In genomic region chr3:15040844-15041243, GRCh38 we compare ENCODE assay signal across 15 cellular contexts. TPM values are rescaled to one million over a fixed set of nuclear protein-coding genes. Genes with fewer than 3 reads are reported as not detected.
DNase-seq lines count a peak whose midpoint lies in the region; ATAC-seq lines count a peak whose summit lies in the region.
"Had no signal": no experiment of that assay in that cellular context is flagged by ENCODE, and none has a peak within 500 bp of the region (broad histone marks: within the 10 kb centered on the region; RNA-seq: fewer than 3 reads in every experiment).

No MANE protein-coding gene starts in this region.

- H3K4me3 ChIP-seq in right cardiac atrium (ENCODE audit: low read length), result no peak overlapping the region
- H3K4me3 ChIP-seq: right lobe of liver had no signal

- H3K27ac ChIP-seq in right cardiac atrium (ENCODE audit: low read length), result no peak overlapping the region
- H3K27ac ChIP-seq: neutrophil, right lobe of liver had no signal

- no peaks in the 10 kb centered on the region for H3K27me3 ChIP-seq in right cardiac atrium (ENCODE audit: control insufficient read depth, insufficient read depth)
- H3K27me3 ChIP-seq: neutrophil, right lobe of liver had no signal

- H3K36me3 Mint-ChIP-seq in activated naive CD8-positive, alpha-beta T cell treated with anti-CD3 and anti-CD28 coated beads, Interleukin-2, amount 50 U/mL, for 24 hours (ENCODE audit: low read depth), result peaks cover 58% of the 10 kb centered on the region

- no peaks in the 10 kb centered on the region for H3K9me3 Mint-ChIP-seq in activated naive CD8-positive, alpha-beta T cell treated with anti-CD3 and anti-CD28 coated beads, Interleukin-2, amount 50 U/mL, for 24 hours

- 45% methylated on average over 3 of the region's 3 CpGs for WGBS in right cardiac atrium

- peaks cover 19% of the 10 kb centered on the region for H3K4me1 Mint-ChIP-seq in activated naive CD8-positive, alpha-beta T cell treated with anti-CD3 and anti-CD28 coated beads, Interleukin-2, amount 50 U/mL, for 24 hours

- DNase-seq in Right ventricle myocardium inferior (ENCODE audit: missing footprints) (no peak), cardiac septum (ENCODE audit: low spot score) (no peak), right cardiac atrium (no peak), amniotic stem cell (lab: John Stamatoyannopoulos, UW) (no peak)
- DNase-seq in activated naive CD8-positive, alpha-beta T cell treated with anti-CD3 and anti-CD28 coated beads, Interleukin-2, amount 50 U/mL, for 24 hours, result no peak
- DNase-seq in stimulated activated CD4-positive, alpha-beta T cell treated with anti-CD3 and anti-CD28 coated beads, Interleukin-4, amount 100 ng/mL, for 4 hours, result no peak
- DNase-seq: effector memory CD4-positive, alpha-beta T cell; kidney glomerular epithelial cell; NCI-H1694; NCI-H226; NK-92 treated with Interleukin-12 subunit alpha and Interleukin-12 subunit beta, amount 100 ng/mL, for 24 hours; right lobe of liver; RPMI8226 had no signal

- intact Hi-C loops in Right ventricle myocardium inferior (cut with DNase I), result no loop called here
- intact Hi-C loops in cardiac septum (cut with DNase I), result loop anchor here (5.0 kb wide), 1 partner anchor 114 kb away; no protein-coding TSS in a partner anchor
- intact Hi-C loops in right cardiac atrium (cut with DNase I), result loop anchor here in 1 of 4 donors (10.0 kb wide), 1 partner anchor 96 kb away; the partner anchor contains the start of gene NR2C2

- H3K27me3 Mint-ChIP-seq in activated naive CD8-positive, alpha-beta T cell treated with anti-CD3 and anti-CD28 coated beads, Interleukin-2, amount 50 U/mL, for 24 hours, result no peaks in the 10 kb centered on the region

- H3K9me3 ChIP-seq in right cardiac atrium (ENCODE audit: control insufficient read depth, low read length), result no peaks in the 10 kb centered on the region
- H3K9me3 ChIP-seq: neutrophil, right lobe of liver had no signal

- H3K4me1 ChIP-seq in right cardiac atrium (ENCODE audit: control insufficient read depth, insufficient read depth, low read length), result peaks cover 4% of the 10 kb centered on the region

- no peak overlapping the region for H3K4me3 Mint-ChIP-seq in activated naive CD8-positive, alpha-beta T cell treated with anti-CD3 and anti-CD28 coated beads, Interleukin-2, amount 50 U/mL, for 24 hours

- ATAC-seq in Right ventricle myocardium inferior (peak; percentile 61), right cardiac atrium (peak; percentile 43 to 57), HG03354 (IDR thresholded peaks at IDR 0.05; ENCODE audit: poor library complexity, severe bottlenecking, unreplicated experiment) (no peak)
- ATAC-seq in activated naive CD8-positive, alpha-beta T cell treated with anti-CD3 and anti-CD28 coated beads, Interleukin-2, amount 50 U/mL, for 24 hours, result no peak

- H3K27ac Mint-ChIP-seq in activated naive CD8-positive, alpha-beta T cell treated with anti-CD3 and anti-CD28 coated beads, Interleukin-2, amount 50 U/mL, for 24 hours, result peak overlapping the region; percentile 43

RNA-seq across cellular contexts. Expression of gene MRPS25, which starts 24.3 kb away (rescaled TPM):
- total RNA-seq in Right ventricle myocardium inferior, result 140 TPM
- total RNA-seq in cardiac septum, result 77.7 TPM
- 10 to 100 TPM; 63.4 to 93.0 (median 89.8) TPM for total RNA-seq in right cardiac atrium
- polyA plus RNA-seq in right cardiac atrium, result 125 TPM

RNA-seq across cellular contexts. Expression of gene RBSN, which starts 58.1 kb away (rescaled TPM):
- total RNA-seq in Right ventricle myocardium inferior (16.5 TPM), cardiac septum (24.1 TPM), right cardiac atrium (10 to 100 TPM; 20.1 to 26.7 (median 20.5) TPM)
- polyA plus RNA-seq in right cardiac atrium, result 7.3 TPM

Comparison
In these comparisons a context has a peak if more than half of its experiments do, and no peak if none do; other contexts are left out.
1. ATAC-seq: peak in Right ventricle myocardium inferior (single experiment) and right cardiac atrium (2 of 2); none in activated naive CD8-positive, alpha-beta T cell treated with anti-CD3 and anti-CD28 coated beads, Interleukin-2, amount 50 U/mL, for 24 hours (single experiment) and HG03354 (single experiment).